1 cellular context compared by ENCODE assay signal in genomic region chr17:37689317-37689716, GRCh38.
TF ChIP-seq lines count a peak whose summit lies in the region.

No MANE protein-coding gene starts in this region.

TF ChIP-seq in HepG2, 621 proteins besides CTCF, POLR2A, EP300 and RAD21 (continues in another document):
- TF ChIP-seq PHF21A (CRISPR knock-in tag; IDR thresholded peaks at IDR 0.05) = peak; percentile 60; the same call in 1 of the 2 replicates
- peak; percentile 45 for TF ChIP-seq ZNF781 (CRISPR knock-in tag; IDR thresholded peaks at IDR 0.05; ENCODE audit: borderline replicate concordance, not compliant biosample characterization)
- TF ChIP-seq PAF1 (CRISPR knock-in tag; IDR thresholded peaks at IDR 0.05) = no peak
- no peak for TF ChIP-seq SUZ12 (IDR thresholded peaks at IDR 0.05; ENCODE audit: low read depth, low read length)
- peak; percentile 67; the same call in 1 of the 2 replicates for TF ChIP-seq ZNF710 (CRISPR knock-in tag; IDR thresholded peaks at IDR 0.05; ENCODE audit: borderline replicate concordance)
- TF ChIP-seq GPN1 (CRISPR knock-in tag; IDR thresholded peaks at IDR 0.05; ENCODE audit: borderline replicate concordance) = no peak
- peak; percentile 64; the same call in 1 of the 2 replicates for TF ChIP-seq TCF7L2 (IDR thresholded peaks at IDR 0.05; ENCODE audit: low read depth, low read length)
- no peak for TF ChIP-seq FOXA1 (IDR thresholded peaks at IDR 0.05)
- TF ChIP-seq FOXA1 (CRISPR knock-in tag; IDR thresholded peaks at IDR 0.05) = peak; percentile 72
- TF ChIP-seq E2F1 (CRISPR knock-in tag; IDR thresholded peaks at IDR 0.05) = no peak
- no peak for TF ChIP-seq KLF15 (CRISPR knock-in tag; IDR thresholded peaks at IDR 0.05; ENCODE audit: borderline replicate concordance)
- TF ChIP-seq FUBP1 (CRISPR knock-in tag; IDR thresholded peaks at IDR 0.05; ENCODE audit: borderline replicate concordance) = no peak
- no peak for TF ChIP-seq HMGXB4 (CRISPR knock-in tag; IDR thresholded peaks at IDR 0.05; ENCODE audit: borderline replicate concordance in 1 of 2, low read depth in 1 of 2)
- no peak for TF ChIP-seq MTF1 (CRISPR knock-in tag; IDR thresholded peaks at IDR 0.05)
- TF ChIP-seq NFATC3 (CRISPR knock-in tag; IDR thresholded peaks at IDR 0.05) = no peak
- no peak for TF ChIP-seq ZNF605 (CRISPR knock-in tag; IDR thresholded peaks at IDR 0.05)
- TF ChIP-seq NR2F6 (IDR thresholded peaks at IDR 0.05) = peak; percentile 77
- TF ChIP-seq NR2F6 (CRISPR knock-in tag; IDR thresholded peaks at IDR 0.05) = no peak
- TF ChIP-seq IKZF5 (CRISPR knock-in tag; IDR thresholded peaks at IDR 0.05) = no peak
- TF ChIP-seq JUN (CRISPR knock-in tag; IDR thresholded peaks at IDR 0.05) = no peak
- no peak for TF ChIP-seq SP4 (CRISPR knock-in tag; IDR thresholded peaks at IDR 0.05)
- no peak for TF ChIP-seq IRF9 (CRISPR knock-in tag; IDR thresholded peaks at IDR 0.05; ENCODE audit: borderline replicate concordance)
- no peak for TF ChIP-seq ZMYM2 (CRISPR knock-in tag; IDR thresholded peaks at IDR 0.05)
- peak; percentile 90 for TF ChIP-seq GFI1 (CRISPR knock-in tag; IDR thresholded peaks at IDR 0.05; ENCODE audit: borderline replicate concordance)
- TF ChIP-seq SCMH1 (CRISPR knock-in tag; IDR thresholded peaks at IDR 0.05; ENCODE audit: borderline replicate concordance) = no peak
- TF ChIP-seq FOXP4 (CRISPR knock-in tag; IDR thresholded peaks at IDR 0.05) = peak; percentile 85
- TF ChIP-seq ZBED4 (CRISPR knock-in tag; IDR thresholded peaks at IDR 0.05; ENCODE audit: borderline replicate concordance) = no peak
- 0 out of 2 replicates have a peak, but pooled peaks have one; percentile 62 for TF ChIP-seq HDAC2 (CRISPR knock-in tag; IDR thresholded peaks at IDR 0.05)
- TF ChIP-seq SMC3 (IDR thresholded peaks at IDR 0.05; ENCODE audit: low read length) = no peak
- peak; percentile 71; the same call in 1 of the 2 replicates for TF ChIP-seq NCOA2 (CRISPR knock-in tag; IDR thresholded peaks at IDR 0.05)
- no peak for TF ChIP-seq PREB (CRISPR knock-in tag; IDR thresholded peaks at IDR 0.05)
- TF ChIP-seq ZMYM4 (CRISPR knock-in tag; IDR thresholded peaks at IDR 0.05) = peak; percentile 35; the same call in 1 of the 2 replicates
- peak; percentile 48; the same call in 1 of the 2 replicates for TF ChIP-seq NR2F2 (IDR thresholded peaks at IDR 0.05; ENCODE audit: borderline replicate concordance, low read depth)
- TF ChIP-seq FOXA3 (CRISPR knock-in tag; IDR thresholded peaks at IDR 0.05) = peak; percentile 37
- no peak for TF ChIP-seq ZSCAN31 (CRISPR knock-in tag; IDR thresholded peaks at IDR 0.05; ENCODE audit: low read depth)
- TF ChIP-seq ARID5B (CRISPR knock-in tag; IDR thresholded peaks at IDR 0.05) = peak; percentile 26; the same call in 1 of the 2 replicates
- TF ChIP-seq ZNF616 (CRISPR knock-in tag; IDR thresholded peaks at IDR 0.05; ENCODE audit: low read depth) = no peak
- peak; percentile 44; the same call in 1 of the 2 replicates for TF ChIP-seq BCL6 (CRISPR knock-in tag; IDR thresholded peaks at IDR 0.05)
- TF ChIP-seq NCOA5 (CRISPR knock-in tag; IDR thresholded peaks at IDR 0.05) = no peak
